1 cellular context compared by ENCODE assay signal in the genomic region with DNA sequence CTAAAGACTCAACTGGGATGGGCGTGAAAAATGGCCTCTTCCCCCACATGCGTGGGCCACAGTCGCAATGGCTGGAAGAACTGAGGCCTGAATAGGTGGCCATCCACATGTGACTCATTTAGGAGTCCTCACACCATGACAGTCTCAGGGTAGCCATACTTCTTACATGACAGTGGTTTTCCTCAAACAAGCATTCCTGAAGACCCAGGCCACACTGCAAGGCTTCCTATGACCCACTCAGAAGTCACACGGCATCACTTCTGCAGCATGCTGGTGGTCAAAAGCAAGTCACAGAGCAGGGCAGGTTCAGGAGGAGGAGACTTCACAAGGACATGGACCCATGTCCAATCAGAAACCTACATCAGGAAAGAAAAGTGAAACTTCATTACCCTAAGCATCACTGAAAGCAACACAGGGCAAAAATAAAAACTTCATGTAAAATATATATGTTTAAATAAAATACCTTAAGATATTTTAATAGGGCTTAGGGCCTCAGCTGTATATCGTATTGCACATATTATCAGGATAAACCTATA.
A peak's percentile ranks its signal among the peaks of the same experiment; 100 is the strongest.
TF ChIP-seq lines count a peak whose summit lies in the region.

No MANE protein-coding gene starts in this region.

TF ChIP-seq in HEK293, 187 proteins besides CTCF, POLR2A, EP300 and RAD21:
- TF ChIP-seq, protein P1, sequence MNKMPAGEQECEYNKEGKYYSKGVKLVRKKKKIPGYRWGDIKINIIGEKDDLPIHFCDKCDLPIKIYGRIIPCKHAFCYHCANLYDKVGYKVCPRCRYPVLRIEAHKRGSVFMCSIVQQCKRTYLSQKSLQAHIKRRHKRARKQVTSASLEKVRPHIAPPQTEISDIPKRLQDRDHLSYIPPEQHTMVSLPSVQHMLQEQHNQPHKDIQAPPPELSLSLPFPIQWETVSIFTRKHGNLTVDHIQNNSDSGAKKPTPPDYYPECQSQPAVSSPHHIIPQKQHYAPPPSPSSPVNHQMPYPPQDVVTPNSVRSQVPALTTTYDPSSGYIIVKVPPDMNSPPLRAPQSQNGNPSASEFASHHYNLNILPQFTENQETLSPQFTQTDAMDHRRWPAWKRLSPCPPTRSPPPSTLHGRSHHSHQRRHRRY (tag by site-specific recombination; IDR thresholded peaks at IDR 0.05) = no peak
- TF ChIP-seq ZNF221 (tag by site-specific recombination; IDR thresholded peaks at IDR 0.05; ENCODE audit: borderline replicate concordance) (no peak), ZFHX2 (tag by site-specific recombination; conservative IDR thresholded peaks at IDR 0.05) (peak; percentile 31), ZNF548 (tag by site-specific recombination; IDR thresholded peaks at IDR 0.05) (no peak)
